Comparison of ENCODE assay signal across 22 cellular contexts in genomic region chr19:33066543-33066942, GRCh38. TPM values are rescaled to one million over a fixed set of nuclear protein-coding genes. Genes with fewer than 3 reads are reported as not detected.
A peak's percentile ranks its signal among the peaks of the same experiment; 100 is the strongest.
DNase-seq lines count a peak whose midpoint lies in the region; ATAC-seq, FAIRE-seq and TF ChIP-seq lines count a peak whose summit lies in the region.
"Had no signal": no experiment of that assay in that cellular context is flagged by ENCODE, and none has a peak within 500 bp of the region (broad histone marks: within the 10 kb centered on the region; RNA-seq: fewer than 3 reads in every experiment).

No MANE protein-coding gene starts in this region.

- H3K4me3 ChIP-seq in astrocyte (ENCODE audit: insufficient read depth, low read depth, low read length): no peak overlapping the region
- no peak overlapping the region for H3K4me3 ChIP-seq in neural progenitor cell
- H3K4me3 ChIP-seq: cardiac muscle cell, esophagus muscularis mucosa, gastroesophageal sphincter, PC-9, SJCRH30, spleen had no signal

- ATAC-seq in activated T-cell treated with anti-CD3 and anti-CD28 coated beads, Interleukin-2, amount 50 U/mL, for 72 hours (replicated peaks in 1 of 2): no peak
- ATAC-seq in GM18907 (IDR thresholded peaks at IDR 0.05; ENCODE audit: unreplicated experiment): no peak
- ATAC-seq: gastroesophageal sphincter had no signal

- DNase-seq in activated T-cell treated with anti-CD3 and anti-CD28 coated beads, Interleukin-2, amount 50 U/mL, for 72 hours: no peak
- no peak for DNase-seq in activated T-cell treated with anti-CD3 and anti-CD28 coated beads, Interleukin-2, amount 50 U/mL, for 24 hours
- no peak for DNase-seq in Calu3
- DNase-seq in astrocyte (ENCODE audit: low read depth): no peak
- no peak for DNase-seq in neural progenitor cell (ENCODE audit: low spot score)
- no peak for DNase-seq in activated effector memory CD4-positive, alpha-beta T cell treated with Interleukin-2 at 50 U/mL for 16 hours
- no peak for DNase-seq in KBM-7
- DNase-seq: activated CD4-positive, alpha-beta T cell treated with anti-CD3 and anti-CD28 coated beads for 1 hour; CD4-positive, CD25-positive, alpha-beta regulatory T cell; IMR-90; mesendoderm; NCI-H146; NCI-H82; spleen; testis had no signal

- no peak overlapping the region for H3K27ac ChIP-seq in astrocyte (ENCODE audit: low read depth, low read length)
- H3K27ac ChIP-seq in neural progenitor cell: no peak overlapping the region
- H3K27ac ChIP-seq: cardiac muscle cell, esophagus muscularis mucosa, gastroesophageal sphincter, neutrophil, PC-9, SJCRH30, spleen, testis had no signal

- H3K36me3 ChIP-seq in astrocyte (ENCODE audit: insufficient read depth, low read length): no peaks in the 10 kb centered on the region
- no peaks in the 10 kb centered on the region for H3K36me3 ChIP-seq in neural progenitor cell
- H3K36me3 ChIP-seq: cardiac muscle cell, esophagus muscularis mucosa, gastroesophageal sphincter, neutrophil, SJCRH30, spleen had no signal

- H3K27me3 ChIP-seq in astrocyte (ENCODE audit: insufficient read depth, low read length) (no peaks in the 10 kb centered on the region), neural progenitor cell (peaks cover 13% of the 10 kb centered on the region)
- H3K27me3 ChIP-seq: SJCRH30, testis had no signal

- H3K36me3 Mint-ChIP-seq in activated T-cell treated with anti-CD3 and anti-CD28 coated beads, Interleukin-2, amount 50 U/mL, for 72 hours (ENCODE audit: insufficient read depth in 2 of 2): no peaks in the 10 kb centered on the region
- H3K36me3 Mint-ChIP-seq in activated T-cell treated with anti-CD3 and anti-CD28 coated beads, Interleukin-2, amount 50 U/mL, for 24 hours (ENCODE audit: low read depth): no peaks in the 10 kb centered on the region
- H3K36me3 Mint-ChIP-seq in Calu3 (ENCODE audit: insufficient read depth, unreplicated experiment) (peaks cover 36% of the 10 kb centered on the region), astrocyte (ENCODE audit: low read depth, unreplicated experiment) (no peaks in the 10 kb centered on the region), neural progenitor cell (no peaks in the 10 kb centered on the region)
- H3K36me3 Mint-ChIP-seq: CD4-positive, CD25-positive, alpha-beta regulatory T cell had no signal

- H3K79me2 ChIP-seq in astrocyte (ENCODE audit: insufficient read depth, low read length) (peaks cover 5% of the 10 kb centered on the region), neural progenitor cell (ENCODE audit: low read depth) (peaks cover 29% of the 10 kb centered on the region)

- H4K20me1 ChIP-seq in astrocyte (ENCODE audit: insufficient read depth, low read length) (peaks cover 3% of the 10 kb centered on the region), neural progenitor cell (ENCODE audit: low read depth) (peaks cover 19% of the 10 kb centered on the region)

- H3K27me3 Mint-ChIP-seq in activated T-cell treated with anti-CD3 and anti-CD28 coated beads, Interleukin-2, amount 50 U/mL, for 72 hours (ENCODE audit: low read depth): peaks cover 15% of the 10 kb centered on the region
- peaks cover 32% of the 10 kb centered on the region for H3K27me3 Mint-ChIP-seq in activated T-cell treated with anti-CD3 and anti-CD28 coated beads, Interleukin-2, amount 50 U/mL, for 24 hours
- H3K27me3 Mint-ChIP-seq in Calu3 (ENCODE audit: unreplicated experiment): no peaks in the 10 kb centered on the region
- peaks cover 1% of the 10 kb centered on the region for H3K27me3 Mint-ChIP-seq in astrocyte (ENCODE audit: low read depth, unreplicated experiment)
- H3K27me3 Mint-ChIP-seq in neural progenitor cell (ENCODE audit: insufficient read depth, low read depth): peaks cover 13% of the 10 kb centered on the region

- H3K9ac ChIP-seq in astrocyte (ENCODE audit: low read length) (no peak overlapping the region), neural progenitor cell (no peak overlapping the region)

- H3K4me1 ChIP-seq in astrocyte (ENCODE audit: insufficient read depth, low read length) (peaks cover 15% of the 10 kb centered on the region), neural progenitor cell (peaks cover 6% of the 10 kb centered on the region)

- TF ChIP-seq CTCF in Calu3 (IDR thresholded peaks at IDR 0.05; ENCODE audit: unreplicated experiment): no peak
- TF ChIP-seq CTCF in astrocyte (IDR thresholded peaks at IDR 0.05; ENCODE audit: insufficient read depth, low read depth, low read length): no peak
- no peak for TF ChIP-seq CTCF in neural progenitor cell (IDR thresholded peaks at IDR 0.05)

- peak overlapping the region; percentile 1 to 60 for H3K4me3 Mint-ChIP-seq in activated T-cell treated with anti-CD3 and anti-CD28 coated beads, Interleukin-2, amount 50 U/mL, for 72 hours
- no peak overlapping the region for H3K4me3 Mint-ChIP-seq in activated T-cell treated with anti-CD3 and anti-CD28 coated beads, Interleukin-2, amount 50 U/mL, for 24 hours
- H3K4me3 Mint-ChIP-seq in Calu3 (ENCODE audit: low read depth, unreplicated experiment) (peak overlapping the region; percentile 30), astrocyte (ENCODE audit: unreplicated experiment) (peak overlapping the region; percentile 74), neural progenitor cell (peak overlapping the region; percentile 79)

- H3K4me1 Mint-ChIP-seq in activated T-cell treated with anti-CD3 and anti-CD28 coated beads, Interleukin-2, amount 50 U/mL, for 72 hours (ENCODE audit: low read depth): peaks cover 4% of the 10 kb centered on the region
- H3K4me1 Mint-ChIP-seq in activated T-cell treated with anti-CD3 and anti-CD28 coated beads, Interleukin-2, amount 50 U/mL, for 24 hours (ENCODE audit: low read depth): peaks cover 5% of the 10 kb centered on the region
- H3K4me1 Mint-ChIP-seq in Calu3 (ENCODE audit: low read depth, unreplicated experiment): peaks cover 8% of the 10 kb centered on the region
- H3K4me1 Mint-ChIP-seq in astrocyte (ENCODE audit: low read depth, unreplicated experiment): peaks cover 3% of the 10 kb centered on the region
- peaks cover 13% of the 10 kb centered on the region for H3K4me1 Mint-ChIP-seq in neural progenitor cell

- H3F3A ChIP-seq in neural progenitor cell (ENCODE audit: low read depth): peaks cover 18% of the 10 kb centered on the region

- CTCF ChIA-PET in Calu3 (lab: Charles Lee): interaction anchor here (0.7 kb wide), 1 partner anchor 32 kb away, joined by 3 read pairs; no protein-coding TSS in a partner anchor

- TSS peak; percentile 54 for BruUV-seq in Calu3 (replicated peaks; lab: Mats Ljungman, UMichigan)

- no peaks in the 10 kb centered on the region for H3K9me3 ChIP-seq in astrocyte (ENCODE audit: insufficient read depth, low read depth, low read length)
- no peaks in the 10 kb centered on the region for H3K9me3 ChIP-seq in neural progenitor cell (ENCODE audit: low read depth)
- H3K9me3 ChIP-seq: esophagus muscularis mucosa, gastroesophageal sphincter, neutrophil, SJCRH30, spleen, testis had no signal

- H3K9me3 Mint-ChIP-seq in activated T-cell treated with anti-CD3 and anti-CD28 coated beads, Interleukin-2, amount 50 U/mL, for 72 hours: no peaks in the 10 kb centered on the region
- H3K9me3 Mint-ChIP-seq in activated T-cell treated with anti-CD3 and anti-CD28 coated beads, Interleukin-2, amount 50 U/mL, for 24 hours: no peaks in the 10 kb centered on the region
- H3K9me3 Mint-ChIP-seq in Calu3 (ENCODE audit: low read depth, unreplicated experiment) (no peaks in the 10 kb centered on the region), astrocyte (ENCODE audit: unreplicated experiment) (no peaks in the 10 kb centered on the region), neural progenitor cell (no peaks in the 10 kb centered on the region)

- H3K4me2 ChIP-seq in astrocyte (ENCODE audit: low read length) (no peak overlapping the region), neural progenitor cell (no peak overlapping the region)
- H3K4me2 ChIP-seq: PC-9 had no signal

- H2AFZ ChIP-seq in astrocyte (ENCODE audit: low read depth, low read length) (no peak overlapping the region), neural progenitor cell (replicated peaks) (no peak overlapping the region)
- H2AFZ ChIP-seq: PC-9 had no signal

- no peak for FAIRE-seq in astrocyte (lab: Jason Lieb, UNC)

- no peak overlapping the region for H3K27ac Mint-ChIP-seq in activated T-cell treated with anti-CD3 and anti-CD28 coated beads, Interleukin-2, amount 50 U/mL, for 72 hours
- no peak overlapping the region for H3K27ac Mint-ChIP-seq in activated T-cell treated with anti-CD3 and anti-CD28 coated beads, Interleukin-2, amount 50 U/mL, for 24 hours
- H3K27ac Mint-ChIP-seq in Calu3 (ENCODE audit: unreplicated experiment) (no peak overlapping the region), astrocyte (ENCODE audit: unreplicated experiment) (no peak overlapping the region), neural progenitor cell (no peak overlapping the region)
- H3K27ac Mint-ChIP-seq: CD4-positive, CD25-positive, alpha-beta regulatory T cell had no signal

- in situ Hi-C loops in KBM-7 (cut with MboI; ENCODE audit: low pct_unique_long_range_greater_than_20kb, low sequenced_read_pairs): no loop called here

- intact Hi-C loops in Calu3 (cut with micrococcal nuclease; ENCODE audit: unreplicated experiment): no loop called here

RNA-seq across cellular contexts. Expression of gene RHPN2, which starts 1.9 kb away (rescaled TPM):
- total RNA-seq in activated T-cell treated with anti-CD3 and anti-CD28 coated beads, Interleukin-2, amount 50 U/mL, for 72 hours: 1 to 10 TPM in 1 of 2 donors, under 1 TPM in 1; 0.95 to 1.5 TPM
- 46.4 and 63.6 TPM in 2 replicates for total RNA-seq in Calu3 (2022)
- total RNA-seq in astrocyte: 11.4 and 12.6 TPM in 2 replicates
- total RNA-seq in neural progenitor cell (ENCODE audit: low replicate concordance): 27.0 and 28.0 TPM in 2 replicates

RNA-seq across cellular contexts. Expression of gene GPATCH1, which starts 14.4 kb away (rescaled TPM):
- total RNA-seq in activated T-cell treated with anti-CD3 and anti-CD28 coated beads, Interleukin-2, amount 50 U/mL, for 72 hours: 10 to 100 TPM; 11.6 to 18.9 TPM
- total RNA-seq in Calu3 (2022) (16.3 and 17.0 TPM in 2 replicates), astrocyte (6.1 and 6.6 TPM in 2 replicates), neural progenitor cell (ENCODE audit: low replicate concordance) (6.4 and 7.0 TPM in 2 replicates)
